ENCODE assay signal across 11 cellular contexts in the genomic region with DNA sequence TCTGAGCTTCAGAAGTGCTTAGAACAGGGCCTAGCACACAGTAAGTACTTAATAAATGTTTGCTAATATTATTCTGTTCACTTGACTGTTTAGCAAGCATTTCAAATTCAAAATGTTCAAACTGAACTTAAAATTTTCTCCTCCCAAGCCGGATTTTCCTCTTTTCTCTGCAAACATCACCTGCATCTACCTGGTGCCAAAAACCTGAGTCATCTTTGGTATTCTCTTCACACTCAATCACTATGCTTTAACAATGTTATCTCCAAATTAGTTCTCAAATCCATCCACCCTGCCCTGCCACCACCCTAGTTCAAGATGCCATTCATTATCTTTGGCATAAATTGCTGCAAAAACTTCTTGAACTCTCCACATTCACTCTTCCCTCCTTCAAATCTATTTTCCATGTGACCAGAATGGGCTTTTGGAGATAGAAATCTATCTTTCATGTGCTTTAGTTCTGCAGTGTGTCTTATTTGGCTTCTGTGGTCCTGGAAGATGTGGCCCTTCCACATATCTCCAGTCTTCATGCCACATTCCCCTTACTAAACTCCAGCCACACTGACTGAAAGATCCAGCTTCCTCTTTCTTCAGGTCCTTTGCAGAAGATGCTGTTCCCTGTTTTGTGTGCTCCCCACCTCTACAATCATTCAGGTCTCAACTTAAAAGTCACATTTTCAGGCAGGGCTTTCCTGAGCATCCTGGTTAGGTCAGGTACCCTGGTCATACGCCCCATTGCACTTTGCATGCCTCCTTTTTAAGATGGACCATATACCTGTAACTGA. TPM values are rescaled to one million over a fixed set of nuclear protein-coding genes. Genes with fewer than 3 reads are reported as not detected.
A peak's percentile ranks its signal among the peaks of the same experiment; 100 is the strongest.
DNase-seq lines count a peak whose midpoint lies in the region; ATAC-seq and TF ChIP-seq lines count a peak whose summit lies in the region.
"Had no signal": no experiment of that assay in that cellular context is flagged by ENCODE, and none has a peak within 500 bp of the region (broad histone marks: within the 10 kb centered on the region; RNA-seq: fewer than 3 reads in every experiment).

No MANE protein-coding gene starts in this region.

- H3K14ac ChIP-seq in neuronal stem cell (ENCODE audit: low read length) = no peak overlapping the region

- H2AK5ac ChIP-seq in neuronal stem cell (ENCODE audit: low read depth, low read length) = no peak overlapping the region

- H4K91ac ChIP-seq in neuronal stem cell (ENCODE audit: low read depth, low read length, poor library complexity) = no peak overlapping the region

- H3K36me3 ChIP-seq in Loucy (ENCODE audit: insufficient read depth, low read length) = no peaks in the 10 kb centered on the region
- peaks cover 4 to 53% of the 10 kb centered on the region in 2 donors for H3K36me3 ChIP-seq in neuronal stem cell (replicated peaks in 1 of 2; ENCODE audit: control insufficient read depth in 2 of 2, insufficient read depth in 2 of 2, low read length in 2 of 2)
- H3K36me3 ChIP-seq in Peyer's patch = no peaks in the 10 kb centered on the region

- peak overlapping the region; percentile 94 for H3K9ac ChIP-seq in Loucy (ENCODE audit: low read depth, low read length, poor library complexity, severe bottlenecking)
- no peak overlapping the region for H3K9ac ChIP-seq in neuronal stem cell (ENCODE audit: low read depth, low read length, poor library complexity)

- peaks cover 44% of the 10 kb centered on the region for H3K4me1 Mint-ChIP-seq in activated CD4-positive, alpha-beta T cell treated with anti-CD3 and anti-CD28 coated beads for 36 hours
- H3K4me1 Mint-ChIP-seq in activated T-helper 2 cell treated with anti-CD3 and anti-CD28 coated beads, Interferon-gamma antibody, Interleukin-2, Interleukin-4, amounts not matched to agents 10 μg/mL and 5 μg/mL and 100 μg/mL, durations not matched to agents 14 hours and 24 hours and 36 hours (ENCODE audit: low read depth) = peaks cover 42% of the 10 kb centered on the region

- no peaks in the 10 kb centered on the region for H3F3A ChIP-seq in Loucy (ENCODE audit: low read depth)

- CTCF ChIA-PET in activated CD4-positive, alpha-beta T cell treated with anti-CD3 and anti-CD28 coated beads for 36 hours (lab: Charles Lee) = interaction anchor here (0.6 to 0.8 kb wide), 2 partner anchors 8 to 239 kb away, joined by 3 to 4 read pairs; no protein-coding TSS in a partner anchor

- H3K27me3 ChIP-seq in Loucy (ENCODE audit: insufficient read depth, low read length, poor library complexity, severe bottlenecking) (no peaks in the 10 kb centered on the region), neuronal stem cell (ENCODE audit: control insufficient read depth in 3 of 3, insufficient read depth in 3 of 3, low read depth in 1 of 3, low read length in 3 of 3) (no peaks in the 10 kb centered on the region), Peyer's patch (no peaks in the 10 kb centered on the region)

- H3K18ac ChIP-seq in neuronal stem cell (ENCODE audit: low read length) = no peak overlapping the region

- no peak for TF ChIP-seq CTCF in Loucy (conservative IDR thresholded peaks at IDR 0.05; ENCODE audit: low read length)
- no peak for TF ChIP-seq CTCF in Peyer's patch (IDR thresholded peaks at IDR 0.05)

- H3K4me1 ChIP-seq in Loucy (ENCODE audit: insufficient read depth, low read length, poor library complexity, severe bottlenecking) = peaks cover 40% of the 10 kb centered on the region
- H3K4me1 ChIP-seq in neuronal stem cell (ENCODE audit: control insufficient read depth in 2 of 2, insufficient read depth in 1 of 2, low read depth in 1 of 2, low read length in 2 of 2) = peaks cover 0 to 7% of the 10 kb centered on the region in 2 donors
- peaks cover 0 to 13% (median 3%) of the 10 kb centered on the region in 4 donors for H3K4me1 ChIP-seq in Peyer's patch

- ATAC-seq in activated CD4-positive, alpha-beta T cell treated with anti-CD3 and anti-CD28 coated beads for 36 hours = no peak

- H3K4me3 ChIP-seq in Loucy (ENCODE audit: low read length, poor library complexity, severe bottlenecking) (peak overlapping the region; percentile 96), neuronal stem cell (ENCODE audit: low read length in 2 of 2) (no peak overlapping the region), Peyer's patch (no peak overlapping the region)

- no peaks in the 10 kb centered on the region for H3K27me3 Mint-ChIP-seq in activated CD4-positive, alpha-beta T cell treated with anti-CD3 and anti-CD28 coated beads for 36 hours
- no peaks in the 10 kb centered on the region for H3K27me3 Mint-ChIP-seq in activated T-helper 2 cell treated with anti-CD3 and anti-CD28 coated beads, Interferon-gamma antibody, Interleukin-2, Interleukin-4, amounts not matched to agents 10 μg/mL and 5 μg/mL and 100 μg/mL, durations not matched to agents 14 hours and 24 hours and 36 hours (ENCODE audit: low read depth)

- no peak overlapping the region for H3K4ac ChIP-seq in neuronal stem cell (ENCODE audit: low read length)

- DNase-seq in activated CD4-positive, alpha-beta T cell treated with anti-CD3 and anti-CD28 coated beads for 36 hours = no peak
- DNase-seq in activated CD4-positive, alpha-beta T cell treated with anti-CD3 and anti-CD28 coated beads for 4 hours = no peak
- no peak for DNase-seq in activated T-helper 2 cell treated with anti-CD3 and anti-CD28 coated beads, Interferon-gamma antibody, Interleukin-2, Interleukin-4, amounts not matched to agents 10 μg/mL and 5 μg/mL and 100 μg/mL, durations not matched to agents 14 hours and 24 hours and 36 hours (ENCODE audit: low spot score)
- DNase-seq in neuronal stem cell (ENCODE audit: low spot score) (no peak), Peyer's patch (no peak)
- DNase-seq in stimulated activated naive CD4-positive, alpha-beta T cell (lab: John Stamatoyannopoulos, UW) = no peak
- DNase-seq in activated CD8-positive, alpha-beta memory T cell treated with anti-CD3 and anti-CD28 coated beads, Interleukin-2, amount 50 U/mL, for 4 hours = no peak
- DNase-seq: ACHN, caudate nucleus, NCI-H82 had no signal

- peaks cover 37% of the 10 kb centered on the region for H4K20me1 ChIP-seq in Loucy (ENCODE audit: insufficient read depth, low read length, poor library complexity, severe bottlenecking)

- H3K27ac Mint-ChIP-seq in activated CD4-positive, alpha-beta T cell treated with anti-CD3 and anti-CD28 coated beads for 36 hours = peak overlapping the region; percentile 8
- no peak overlapping the region for H3K27ac Mint-ChIP-seq in activated T-helper 2 cell treated with anti-CD3 and anti-CD28 coated beads, Interferon-gamma antibody, Interleukin-2, Interleukin-4, amounts not matched to agents 10 μg/mL and 5 μg/mL and 100 μg/mL, durations not matched to agents 14 hours and 24 hours and 36 hours

- TF ChIP-seq POLR2A in Peyer's patch (IDR thresholded peaks at IDR 0.05) = no peak

- no peak overlapping the region for H3K23ac ChIP-seq in neuronal stem cell (ENCODE audit: low read depth, low read length, poor library complexity)

- peaks cover 60% of the 10 kb centered on the region for H3K79me2 ChIP-seq in Loucy (ENCODE audit: insufficient read depth, low read length)

- H2BK15ac ChIP-seq in neuronal stem cell (ENCODE audit: low read length) = no peak overlapping the region

- peaks cover 3% of the 10 kb centered on the region for H3K9me3 Mint-ChIP-seq in activated CD4-positive, alpha-beta T cell treated with anti-CD3 and anti-CD28 coated beads for 36 hours (ENCODE audit: low read depth)
- peaks cover 2% of the 10 kb centered on the region for H3K9me3 Mint-ChIP-seq in activated T-helper 2 cell treated with anti-CD3 and anti-CD28 coated beads, Interferon-gamma antibody, Interleukin-2, Interleukin-4, amounts not matched to agents 10 μg/mL and 5 μg/mL and 100 μg/mL, durations not matched to agents 14 hours and 24 hours and 36 hours

- no CpG with 5 or more reads among the region's 2 CpGs for WGBS in neuronal stem cell (ENCODE audit: extremely low coverage in 2 of 2, insufficient read length in 2 of 2, insufficient replicate concordance in 1 of 2), 2 donors

- intact Hi-C loops in activated CD4-positive, alpha-beta T cell treated with anti-CD3 and anti-CD28 coated beads for 36 hours (cut with DNase I, micrococcal nuclease) = loop anchor here in 1 of 2 experiments (5.0 to 10.0 kb wide), 2 partner anchors 92 to 475 kb away; a partner anchor contains a TSS
- intact Hi-C loops in activated T-helper 2 cell treated with anti-CD3 and anti-CD28 coated beads, Interferon-gamma antibody, Interleukin-2, Interleukin-4, amounts not matched to agents 10 μg/mL and 5 μg/mL and 100 μg/mL, durations not matched to agents 14 hours and 24 hours and 36 hours (cut with micrococcal nuclease) = loop anchor here (10.0 kb wide), 1 partner anchor 92 kb away; a partner anchor contains a TSS

- no peak overlapping the region for H4K8ac ChIP-seq in neuronal stem cell (ENCODE audit: low read depth, low read length)

- H3K79me1 ChIP-seq in neuronal stem cell (ENCODE audit: low read depth, low read length) = peaks cover 3% of the 10 kb centered on the region

- H3K27ac ChIP-seq in neuronal stem cell (replicated peaks; ENCODE audit: low read length) (no peak overlapping the region), Peyer's patch (no peak overlapping the region)

- H3K9me3 ChIP-seq in Loucy (ENCODE audit: insufficient read depth, low read depth, low read length) = no peaks in the 10 kb centered on the region
- peaks cover 0 to 19% of the 10 kb centered on the region in 2 donors for H3K9me3 ChIP-seq in neuronal stem cell (replicated peaks in 1 of 2; ENCODE audit: control insufficient read depth in 2 of 2, insufficient read depth in 1 of 2, low read depth in 1 of 2, low read length in 2 of 2)
- H3K9me3 ChIP-seq in Peyer's patch = no peaks in the 10 kb centered on the region

- H2AFZ ChIP-seq in Loucy (ENCODE audit: low read length) = no peak overlapping the region
- H2AFZ ChIP-seq in neuronal stem cell (ENCODE audit: low read length) = no peak overlapping the region

- no peak overlapping the region for H2BK5ac ChIP-seq in neuronal stem cell (ENCODE audit: low read length)

- H2BK120ac ChIP-seq in neuronal stem cell (ENCODE audit: low read depth, low read length) = no peak overlapping the region

- peak overlapping the region; percentile 94 for H3K4me2 ChIP-seq in Loucy (ENCODE audit: low read depth, low read length, poor library complexity, severe bottlenecking)
- H3K4me2 ChIP-seq in neuronal stem cell (ENCODE audit: insufficient read depth, low read length, poor library complexity, severe bottlenecking) = peak overlapping the region; percentile 12

- no peaks in the 10 kb centered on the region for H3K9me2 ChIP-seq in Loucy (replicated peaks; ENCODE audit: low read depth, low read length)

- H3K36me3 Mint-ChIP-seq in activated CD4-positive, alpha-beta T cell treated with anti-CD3 and anti-CD28 coated beads for 36 hours (ENCODE audit: low read depth) = peaks cover 30% of the 10 kb centered on the region
- H3K36me3 Mint-ChIP-seq in activated T-helper 2 cell treated with anti-CD3 and anti-CD28 coated beads, Interferon-gamma antibody, Interleukin-2, Interleukin-4, amounts not matched to agents 10 μg/mL and 5 μg/mL and 100 μg/mL, durations not matched to agents 14 hours and 24 hours and 36 hours (ENCODE audit: low read depth) = peaks cover 47% of the 10 kb centered on the region

- POLR2A ChIA-PET in activated CD4-positive, alpha-beta T cell treated with anti-CD3 and anti-CD28 coated beads for 36 hours (lab: Charles Lee) = interaction anchor here (0.6 kb wide), 1 partner anchor 8 kb away, joined by 4 read pairs; no protein-coding TSS in a partner anchor

- H2BK12ac ChIP-seq in neuronal stem cell (ENCODE audit: low read length) = no peak overlapping the region

- no peak overlapping the region for H3K4me3 Mint-ChIP-seq in activated CD4-positive, alpha-beta T cell treated with anti-CD3 and anti-CD28 coated beads for 36 hours
- H3K4me3 Mint-ChIP-seq in activated T-helper 2 cell treated with anti-CD3 and anti-CD28 coated beads, Interferon-gamma antibody, Interleukin-2, Interleukin-4, amounts not matched to agents 10 μg/mL and 5 μg/mL and 100 μg/mL, durations not matched to agents 14 hours and 24 hours and 36 hours (ENCODE audit: low read depth) = peak overlapping the region; percentile 85

RNA-seq across cellular contexts. Expression of a gene that starts 2.0 kb away (rescaled TPM):
- total RNA-seq in activated CD4-positive, alpha-beta T cell treated with anti-CD3 and anti-CD28 coated beads for 36 hours = 10 to 100 TPM; 48.8 to 76.8 TPM
- total RNA-seq in activated T-helper 2 cell treated with anti-CD3 and anti-CD28 coated beads, Interferon-gamma antibody, Interleukin-2, Interleukin-4, amounts not matched to agents 10 μg/mL and 5 μg/mL and 100 μg/mL, durations not matched to agents 14 hours and 24 hours and 36 hours = 71.6 and 72.7 TPM in 2 replicates
- polyA plus RNA-seq in neuronal stem cell (2013, experiment 1 of 2) = 84.3 TPM
- polyA plus RNA-seq in neuronal stem cell (2013, experiment 2 of 2) = 85.9 TPM
- 10 to 100 TPM; 18.1 to 24.8 (median 19.2) TPM for total RNA-seq in Peyer's patch

RNA-seq across cellular contexts. Expression of a gene that starts 24.1 kb away (rescaled TPM):
- total RNA-seq in activated CD4-positive, alpha-beta T cell treated with anti-CD3 and anti-CD28 coated beads for 36 hours = 10 to 100 TPM; 10.8 to 11.0 TPM
- 14.8 and 15.8 TPM in 2 replicates for total RNA-seq in activated T-helper 2 cell treated with anti-CD3 and anti-CD28 coated beads, Interferon-gamma antibody, Interleukin-2, Interleukin-4, amounts not matched to agents 10 μg/mL and 5 μg/mL and 100 μg/mL, durations not matched to agents 14 hours and 24 hours and 36 hours
- polyA plus RNA-seq in neuronal stem cell (2013, experiment 1 of 2) = 6.4 TPM
- 6.4 TPM for polyA plus RNA-seq in neuronal stem cell (2013, experiment 2 of 2)
- total RNA-seq in Peyer's patch = 10 to 100 TPM in 3 of 4 donors, 1 to 10 TPM in 1; 4.0 to 29.7 (median 21.0) TPM
